In the genomic region with DNA sequence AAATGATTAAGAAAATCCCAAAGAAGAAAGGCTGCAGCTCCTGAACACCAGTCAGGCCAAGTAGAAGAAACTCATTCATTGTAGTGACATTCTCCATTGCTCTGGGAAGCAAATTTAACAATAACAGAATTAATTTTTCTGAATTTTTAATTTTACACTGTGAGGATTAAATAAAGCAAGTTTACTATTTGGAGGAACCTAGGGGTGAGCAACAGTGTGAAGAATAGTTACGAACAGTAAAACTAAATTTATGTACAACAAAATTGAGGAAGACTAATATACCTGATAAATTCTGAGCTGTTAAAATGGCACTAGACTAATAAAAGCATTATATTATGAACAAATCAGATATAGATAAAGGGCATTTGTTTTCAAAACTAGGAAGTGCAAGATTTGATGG, we compare ENCODE assay signal across 11 cellular contexts. TPM values are rescaled to one million over a fixed set of nuclear protein-coding genes. Genes with fewer than 3 reads are reported as not detected.
"Had no signal": no experiment of that assay in that cellular context is flagged by ENCODE, and none has a peak within 500 bp of the region (broad histone marks: within the 10 kb centered on the region; RNA-seq: fewer than 3 reads in every experiment).

A gene with protein sequence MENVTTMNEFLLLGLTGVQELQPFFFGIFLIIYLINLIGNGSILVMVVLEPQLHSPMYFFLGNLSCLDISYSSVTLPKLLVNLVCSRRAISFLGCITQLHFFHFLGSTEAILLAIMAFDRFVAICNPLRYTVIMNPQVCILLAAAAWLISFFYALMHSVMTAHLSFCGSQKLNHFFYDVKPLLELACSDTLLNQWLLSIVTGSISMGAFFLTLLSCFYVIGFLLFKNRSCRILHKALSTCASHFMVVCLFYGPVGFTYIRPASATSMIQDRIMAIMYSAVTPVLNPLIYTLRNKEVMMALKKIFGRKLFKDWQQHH (minus strand): TSS at position 101 of the 400 bp plus-strand sequence. CDS start 4 bp downstream, at position 97.

- H3K9me3 ChIP-seq: HAP-1 had no signal

- H3K4me1 ChIP-seq: HAP-1 had no signal

- H3K4me3 ChIP-seq: GM23248, GM23338, HAP-1 had no signal

- H3K27ac ChIP-seq: GM23248 had no signal

- H3K9me3 Mint-ChIP-seq: GM23338, H9 had no signal

- H3K4me2 ChIP-seq: GM23338 had no signal

- DNase-seq: GM23248, GOT3, H7, H9, HCEC 1CT, HFFc6 had no signal

- FAIRE-seq: H1, H54 had no signal

- H3K9ac ChIP-seq: GM23248 had no signal

- H3K27ac Mint-ChIP-seq: GM23338, H9, HFFc6 had no signal

- H3K36me3 ChIP-seq: HAP-1 had no signal

- H2AFZ ChIP-seq: GM23248, GM23338 had no signal

- ATAC-seq: GM23338 had no signal

- H3K4me3 Mint-ChIP-seq: GM23338, H9, HFFc6 had no signal

RNA-seq across cellular contexts. Expression of the gene that starts here (rescaled TPM):
- total RNA-seq: GM23248, GM23338, H1, H4, H7, H9, HFFc6 had no signal
- polyA plus RNA-seq: GM23248, GM23338, H1 had no signal
